Comparison of ENCODE assay signal across 8 cellular contexts in the genomic region with DNA sequence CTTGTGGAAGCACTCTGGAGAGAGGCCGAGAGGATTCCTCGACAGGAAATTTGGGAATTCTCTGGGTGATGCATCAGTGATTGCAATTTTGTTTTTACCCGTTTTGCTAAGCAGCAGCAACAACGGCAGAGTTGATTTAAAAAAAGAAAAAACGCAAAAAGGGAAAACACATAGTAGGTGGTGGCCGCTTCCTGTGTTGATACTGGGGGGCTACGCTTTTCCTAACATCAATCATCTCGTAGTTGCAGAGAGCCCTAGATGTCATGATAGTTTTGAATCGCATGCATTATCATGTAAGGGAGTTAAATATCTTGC. TPM values are rescaled to one million over a fixed set of nuclear protein-coding genes. Genes with fewer than 3 reads are reported as not detected.
DNase-seq lines count a peak whose midpoint lies in the region; TF ChIP-seq lines count a peak whose summit lies in the region.

No MANE protein-coding gene starts in this region.

- H2AK5ac ChIP-seq in trophoblast cell (ENCODE audit: low read length), result no peak overlapping the region

- no peaks in the 10 kb centered on the region for H3K9me2 ChIP-seq in DOHH2 (replicated peaks; ENCODE audit: control insufficient read depth, low read length)
- H3K9me2 ChIP-seq in OCI-LY7 (ENCODE audit: insufficient read depth, low read length), result no peaks in the 10 kb centered on the region

- H3K14ac ChIP-seq in trophoblast cell (ENCODE audit: low read length), result no peak overlapping the region

- no peaks in the 10 kb centered on the region for H3F3A ChIP-seq in DOHH2 (ENCODE audit: control insufficient read depth, insufficient read depth)

- DNase-seq in OCI-LY7 (ENCODE audit: low spot score) (no peak), epithelial cell of proximal tubule (ENCODE audit: low read depth) (no peak), trophoblast cell (no peak), NCI-H748 treated with DMSO at 0.1 percent for 48 hours (lab: John Stamatoyannopoulos, UW) (no peak), DMS79 (lab: John Stamatoyannopoulos, UW) (no peak), NCI-H524 (lab: John Stamatoyannopoulos, UW) (no peak), NCI-H748 (lab: John Stamatoyannopoulos, UW; ENCODE audit: unreplicated experiment) (no peak)

- CTCF ChIA-PET in OCI-LY7 (lab: Charles Lee; ENCODE audit: unreplicated experiment), result no interaction called here

- H2BK12ac ChIP-seq in trophoblast cell (ENCODE audit: low read length), result no peak overlapping the region

- no peak overlapping the region for H4K8ac ChIP-seq in trophoblast cell (ENCODE audit: low read depth, low read length)

- H3K27me3 ChIP-seq in DOHH2 (ENCODE audit: control insufficient read depth, low read length), result 0 out of 2 replicates have a peak, but pooled peaks cover 8% of the 10 kb centered on the region
- no peaks in the 10 kb centered on the region for H3K27me3 ChIP-seq in trophoblast cell (ENCODE audit: insufficient read depth, low read length)

- TF ChIP-seq CTCF in DOHH2 (IDR thresholded peaks at IDR 0.05; ENCODE audit: low read depth, low read length, poor library complexity, severe bottlenecking), result no peak
- TF ChIP-seq CTCF in OCI-LY7 (conservative IDR thresholded peaks at IDR 0.05; ENCODE audit: low read length), result no peak
- TF ChIP-seq CTCF in epithelial cell of proximal tubule (conservative IDR thresholded peaks at IDR 0.05; ENCODE audit: low read depth, low read length), result no peak

- no peak overlapping the region for H3K9ac ChIP-seq in trophoblast cell (ENCODE audit: low read length)

- H3K4me3 ChIP-seq in DOHH2 (ENCODE audit: low read length) (peak overlapping the region; percentile 76), OCI-LY7 (ENCODE audit: low read depth, low read length, poor library complexity, severe bottlenecking) (peak overlapping the region; percentile 75), epithelial cell of proximal tubule (ENCODE audit: low read depth, low read length) (peak overlapping the region; percentile 90), trophoblast cell (ENCODE audit: low read depth, low read length) (peak overlapping the region; percentile 78)

- no peaks in the 10 kb centered on the region for H3K79me2 ChIP-seq in DOHH2 (ENCODE audit: control insufficient read depth, low read length)
- no peaks in the 10 kb centered on the region for H3K79me2 ChIP-seq in OCI-LY7 (ENCODE audit: insufficient read depth, low read depth, low read length)
- no peaks in the 10 kb centered on the region for H3K79me2 ChIP-seq in trophoblast cell (ENCODE audit: control insufficient read depth, insufficient read depth, low read length, poor library complexity)

- H4K20me1 ChIP-seq in DOHH2 (ENCODE audit: control insufficient read depth, insufficient read depth, low read depth, low read length) (no peaks in the 10 kb centered on the region), OCI-LY7 (ENCODE audit: insufficient read depth, low read length) (no peaks in the 10 kb centered on the region)

- H4K12ac ChIP-seq in trophoblast cell (ENCODE audit: low read depth, low read length), result no peak overlapping the region

- no peak overlapping the region for H3K4ac ChIP-seq in trophoblast cell (ENCODE audit: low read depth, low read length)

- H3K79me1 ChIP-seq in trophoblast cell (ENCODE audit: low read length), result peaks cover 6% of the 10 kb centered on the region

- H2AFZ ChIP-seq in OCI-LY7 (ENCODE audit: low read length), result peak overlapping the region; percentile 99
- peak overlapping the region; percentile 61 for H2AFZ ChIP-seq in trophoblast cell (ENCODE audit: insufficient read depth, low read length, poor library complexity)

- no CpG with 5 or more reads among the region's 9 CpGs for WGBS in trophoblast cell (ENCODE audit: extremely low coverage, insufficient coverage, insufficient read length)

- H3K23ac ChIP-seq in trophoblast cell (ENCODE audit: low read length), result no peak overlapping the region

- H3K9me3 ChIP-seq in DOHH2 (ENCODE audit: control insufficient read depth, insufficient read depth, low read length), result no peaks in the 10 kb centered on the region
- no peaks in the 10 kb centered on the region for H3K9me3 ChIP-seq in OCI-LY7 (ENCODE audit: low read length)
- no peaks in the 10 kb centered on the region for H3K9me3 ChIP-seq in trophoblast cell (ENCODE audit: insufficient read depth, low read depth, low read length)

- H3K27ac ChIP-seq in DOHH2 (ENCODE audit: low read depth, low read length) (no peak overlapping the region), OCI-LY7 (ENCODE audit: low read depth, low read length, poor library complexity, severe bottlenecking) (no peak overlapping the region), trophoblast cell (ENCODE audit: low read depth, low read length) (no peak overlapping the region)

- peaks cover 15% of the 10 kb centered on the region for H3K4me1 ChIP-seq in DOHH2 (ENCODE audit: control insufficient read depth, low read length)
- H3K4me1 ChIP-seq in OCI-LY7 (ENCODE audit: insufficient read depth, low read length, poor library complexity, severe bottlenecking), result peaks cover 15% of the 10 kb centered on the region
- peaks cover 0 to 4% of the 10 kb centered on the region in 2 experiments for H3K4me1 ChIP-seq in trophoblast cell (ENCODE audit: control insufficient read depth in 1 of 2, insufficient read depth in 2 of 2, low read length in 2 of 2)

- H4K91ac ChIP-seq in trophoblast cell (ENCODE audit: low read depth, low read length), result no peak overlapping the region

- POLR2A ChIA-PET in OCI-LY7 (lab: Charles Lee), result no interaction called here

- H3K4me2 ChIP-seq in DOHH2 (ENCODE audit: low read length) (peak overlapping the region; percentile 70), OCI-LY7 (ENCODE audit: low read length) (peak overlapping the region; percentile 76), trophoblast cell (ENCODE audit: low read length) (peak overlapping the region; percentile 82)

- H2BK5ac ChIP-seq in trophoblast cell (ENCODE audit: low read depth, low read length, poor library complexity), result no peak overlapping the region

- H3K36me3 ChIP-seq in DOHH2 (ENCODE audit: control insufficient read depth, low read length) (no peaks in the 10 kb centered on the region), OCI-LY7 (ENCODE audit: insufficient read depth, low read length) (no peaks in the 10 kb centered on the region), trophoblast cell (ENCODE audit: control insufficient read depth in 1 of 2, insufficient read depth in 2 of 2, low read length in 2 of 2) (no peaks in the 10 kb centered on the region)

- H2BK120ac ChIP-seq in trophoblast cell (ENCODE audit: insufficient read depth, low read length, poor library complexity), result no peak overlapping the region

- intact Hi-C loops in OCI-LY7 (cut with micrococcal nuclease; ENCODE audit: unreplicated experiment), result loop anchor here (2.0 kb wide), 1 partner anchor 27 kb away; a partner anchor contains a TSS

- H3K18ac ChIP-seq in trophoblast cell (ENCODE audit: low read length), result no peak overlapping the region

- no TSS peak for BruUV-seq in OCI-LY7 (replicated peaks; lab: Mats Ljungman, UMichigan)

RNA-seq across cellular contexts. Expression of a gene that starts 0.3 kb away (rescaled TPM):
- total RNA-seq in OCI-LY7 (2014; rRNA removed; shearing (Covaris generic)), result 0.25 and 0.49 TPM in 2 replicates
- total RNA-seq in OCI-LY7 (2022) (0.83 and 0.91 TPM in 2 replicates), epithelial cell of proximal tubule (0.87 and 0.98 TPM in 2 replicates)
- 0.83 and 1.0 TPM in 2 replicates for polyA plus RNA-seq in trophoblast cell (2013)

RNA-seq across cellular contexts. Expression of a gene that starts 27.5 kb away (rescaled TPM):
- 13.0 and 16.3 TPM in 2 replicates for total RNA-seq in OCI-LY7 (2014; rRNA removed; shearing (Covaris generic))
- total RNA-seq in OCI-LY7 (2022) (5.4 and 6.0 TPM in 2 replicates), epithelial cell of proximal tubule (16.2 and 26.8 TPM in 2 replicates)
- 3.6 and 4.0 TPM in 2 replicates for polyA plus RNA-seq in trophoblast cell (2013)
